In the genomic region with DNA sequence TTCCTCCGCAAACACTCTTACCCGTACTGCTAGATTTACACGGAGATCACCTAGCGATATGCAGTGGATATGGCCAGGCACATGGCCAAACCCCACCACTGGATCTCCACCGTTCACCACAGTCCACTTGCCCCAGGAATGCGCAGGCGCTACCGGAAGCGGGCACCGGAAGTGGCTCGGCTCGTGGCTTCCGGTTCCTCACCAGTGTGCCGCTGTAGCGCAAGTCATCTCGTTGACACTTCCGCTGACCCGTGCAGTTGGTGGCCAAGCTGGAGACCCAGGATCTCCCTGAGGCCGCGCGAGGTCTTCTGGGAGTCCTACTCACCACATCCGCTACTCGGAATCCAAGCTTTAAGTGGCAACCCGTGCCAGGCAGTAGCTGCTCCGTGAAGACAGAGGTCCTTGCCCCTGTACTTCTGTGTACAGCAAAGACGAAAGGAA, we compare ENCODE assay signal across 8 cellular contexts. TPM values are rescaled to one million over a fixed set of nuclear protein-coding genes. Genes with fewer than 3 reads are reported as not detected.
DNase-seq lines count a peak whose midpoint lies in the region; FAIRE-seq and TF ChIP-seq lines count a peak whose summit lies in the region.

No MANE protein-coding gene starts in this region.

- H3K9me3 ChIP-seq in esophagus (ENCODE audit: control insufficient read depth in 2 of 2, insufficient read depth in 1 of 2, low read depth in 1 of 2, low read length in 1 of 2) (peaks cover 6 to 7% of the 10 kb centered on the region in 2 donors), small intestine (ENCODE audit: control insufficient read depth, low read depth) (no peaks in the 10 kb centered on the region), SJCRH30 (replicated peaks) (no peaks in the 10 kb centered on the region)

- WGBS in esophagus, 2 donors = 51 to 69% methylated on average over 26 of the region's 26 CpGs
- WGBS in small intestine, 3 donors = 62 to 72% (median 65%) methylated on average over 26 of the region's 26 CpGs

- DNase-seq in GM12891 (ENCODE audit: insufficient read length, low spot score) (peak; percentile 42), small intestine (peak; percentile 40), SHP77 (lab: John Stamatoyannopoulos, UW) (no peak), NCI-H1105 (lab: John Stamatoyannopoulos, UW) (no peak), A172 (ENCODE audit: low spot score) (no peak), SJCRH30 (no peak)
- DNase-seq in activated CD4-positive, alpha-beta T cell treated with anti-CD3 and anti-CD28 coated beads, Interleukin-2, amount 50 U/mL, for 24 hours (ENCODE audit: low read depth in 1 of 2, low spot score in 1 of 2) = peak; percentile 24 to 63

- peak; percentile 81 for FAIRE-seq in GM12891 (lab: Jason Lieb, UNC)
- no peak for FAIRE-seq in small intestine (lab: Jason Lieb, UNC)

- no peak for TF ChIP-seq POLR2A in GM12891 (IDR thresholded peaks at IDR 0.05; ENCODE audit: low read depth, low read length)

- H3K4me1 ChIP-seq in esophagus (ENCODE audit: control insufficient read depth in 2 of 2, insufficient read depth in 2 of 2, low read length in 1 of 2) = peaks cover 0 to 3% of the 10 kb centered on the region in 2 donors
- no peaks in the 10 kb centered on the region for H3K4me1 ChIP-seq in small intestine (ENCODE audit: control insufficient read depth in 2 of 2, insufficient read depth in 1 of 2, low read depth in 1 of 2, low read length in 1 of 2)
- no peaks in the 10 kb centered on the region for H3K4me1 ChIP-seq in SJCRH30

- H3K36me3 ChIP-seq in esophagus (ENCODE audit: control insufficient read depth in 2 of 2, insufficient read depth in 2 of 2, low read length in 1 of 2) (peaks cover 0 to 7% of the 10 kb centered on the region in 2 donors), small intestine (ENCODE audit: control insufficient read depth in 2 of 2, insufficient read depth in 2 of 2, low read length in 2 of 2) (no peaks in the 10 kb centered on the region), SJCRH30 (no peaks in the 10 kb centered on the region)

- H3K27me3 ChIP-seq in esophagus (ENCODE audit: control insufficient read depth in 1 of 2, insufficient read depth in 2 of 2, low read length in 2 of 2) (no peaks in the 10 kb centered on the region), small intestine (ENCODE audit: control insufficient read depth in 2 of 2, insufficient read depth in 2 of 2, low read length in 2 of 2) (no peaks in the 10 kb centered on the region), SJCRH30 (no peaks in the 10 kb centered on the region)

- H3K4me3 ChIP-seq in esophagus (ENCODE audit: low read depth in 1 of 2, low read length in 2 of 2) = peak overlapping the region; percentile 25 to 37
- H3K4me3 ChIP-seq in small intestine (ENCODE audit: low read depth in 1 of 2, low read length in 2 of 2) = peak overlapping the region in 1 of 2 donors; percentile 10
- no peak overlapping the region for H3K4me3 ChIP-seq in SJCRH30

- H3K27ac ChIP-seq in esophagus (ENCODE audit: low read depth in 2 of 2, low read length in 1 of 2) (peak overlapping the region in 1 of 2 donors; percentile 60), small intestine (ENCODE audit: low read depth in 1 of 2, low read length in 1 of 2) (no peak overlapping the region), SJCRH30 (no peak overlapping the region)

TF ChIP-seq in GM12891, 5 proteins besides CTCF, POLR2A, EP300 and RAD21:
- no peak for TF ChIP-seq PAX5 (IDR thresholded peaks at IDR 0.05; ENCODE audit: insufficient read depth, low read length, severe bottlenecking)
- TF ChIP-seq SPI1 (IDR thresholded peaks at IDR 0.05; ENCODE audit: low read depth, low read length) = peak; percentile 37; the same call in 1 of the 2 replicates

RNA-seq across cellular contexts. Expression of gene ZNF597, which starts 11.5 kb away (rescaled TPM):
- 1.5 TPM for polyA plus RNA-seq in GM12891 (2012; ENCODE audit: low read depth, missing spikeins)
- polyA plus RNA-seq in esophagus = under 1 TPM; 0.49 to 0.53 TPM
- polyA plus RNA-seq in small intestine = under 1 TPM; 0.45 to 0.95 (median 0.81) TPM
- total RNA-seq in A172 (2014; rRNA removed; shearing (Covaris generic)) = 3.2 and 5.6 TPM in 2 replicates
- 2.9 and 3.0 TPM in 2 replicates for total RNA-seq in SJCRH30 (2014; rRNA removed; shearing (Covaris generic))

RNA-seq across cellular contexts. Expression of gene NAA60, which starts 11.7 kb away (rescaled TPM):
- polyA plus RNA-seq in GM12891 (2012; ENCODE audit: low read depth, missing spikeins) = 25.9 TPM
- polyA plus RNA-seq in esophagus (10 to 100 TPM; 23.3 to 28.7 TPM), small intestine (100 to 1,000 TPM in 1 of 3 donors, 10 to 100 TPM in 2; 51.2 to 102 (median 69.2) TPM)
- total RNA-seq in A172 (2014; rRNA removed; shearing (Covaris generic)) = 9.1 and 11.4 TPM in 2 replicates
- 14.1 and 21.7 TPM in 2 replicates for total RNA-seq in SJCRH30 (2014; rRNA removed; shearing (Covaris generic))

RNA-seq across cellular contexts. Expression of gene ZNF174, which starts 30.8 kb away (rescaled TPM):
- 5.9 TPM for polyA plus RNA-seq in GM12891 (2012; ENCODE audit: low read depth, missing spikeins)
- polyA plus RNA-seq in esophagus (1 to 10 TPM; 2.9 to 4.7 TPM), small intestine (1 to 10 TPM; 3.0 to 4.9 (median 4.5) TPM)
- total RNA-seq in A172 (2014; rRNA removed; shearing (Covaris generic)) = 15.8 and 18.7 TPM in 2 replicates
- 13.1 and 14.5 TPM in 2 replicates for total RNA-seq in SJCRH30 (2014; rRNA removed; shearing (Covaris generic))

RNA-seq across cellular contexts. Expression of gene ZSCAN32, which starts 31.0 kb away (rescaled TPM):
- polyA plus RNA-seq in GM12891 (2012; ENCODE audit: low read depth, missing spikeins) = 7.0 TPM
- polyA plus RNA-seq in esophagus = 1 to 10 TPM; 5.5 to 7.0 TPM
- 10 to 100 TPM in 2 of 3 donors, 1 to 10 TPM in 1; 7.2 to 12.4 (median 11.4) TPM for polyA plus RNA-seq in small intestine
- total RNA-seq in A172 (2014; rRNA removed; shearing (Covaris generic)) = 12.3 and 16.9 TPM in 2 replicates
- total RNA-seq in SJCRH30 (2014; rRNA removed; shearing (Covaris generic)) = 15.6 and 16.7 TPM in 2 replicates

Comparison
In these comparisons a context has a peak if more than half of its experiments do, and no peak if none do; other contexts are left out.
1. DNase-seq: peak in GM12891 (single experiment), activated CD4-positive, alpha-beta T cell treated with anti-CD3 and anti-CD28 coated beads, Interleukin-2, amount 50 U/mL, for 24 hours (2 of 2) and small intestine (single experiment); none in SHP77 (0 of 2), NCI-H1105 (single experiment), A172 (single experiment) and SJCRH30 (0 of 2).